2 cellular contexts compared by ENCODE assay signal in genomic region chr11:111230122-111230465, GRCh38.
TF ChIP-seq lines count a peak whose summit lies in the region.

No MANE protein-coding gene starts in this region.

TF ChIP-seq in GM23338, 12 proteins besides CTCF, POLR2A, EP300 and RAD21 (continued from another document):
- TF ChIP-seq, protein P1, sequence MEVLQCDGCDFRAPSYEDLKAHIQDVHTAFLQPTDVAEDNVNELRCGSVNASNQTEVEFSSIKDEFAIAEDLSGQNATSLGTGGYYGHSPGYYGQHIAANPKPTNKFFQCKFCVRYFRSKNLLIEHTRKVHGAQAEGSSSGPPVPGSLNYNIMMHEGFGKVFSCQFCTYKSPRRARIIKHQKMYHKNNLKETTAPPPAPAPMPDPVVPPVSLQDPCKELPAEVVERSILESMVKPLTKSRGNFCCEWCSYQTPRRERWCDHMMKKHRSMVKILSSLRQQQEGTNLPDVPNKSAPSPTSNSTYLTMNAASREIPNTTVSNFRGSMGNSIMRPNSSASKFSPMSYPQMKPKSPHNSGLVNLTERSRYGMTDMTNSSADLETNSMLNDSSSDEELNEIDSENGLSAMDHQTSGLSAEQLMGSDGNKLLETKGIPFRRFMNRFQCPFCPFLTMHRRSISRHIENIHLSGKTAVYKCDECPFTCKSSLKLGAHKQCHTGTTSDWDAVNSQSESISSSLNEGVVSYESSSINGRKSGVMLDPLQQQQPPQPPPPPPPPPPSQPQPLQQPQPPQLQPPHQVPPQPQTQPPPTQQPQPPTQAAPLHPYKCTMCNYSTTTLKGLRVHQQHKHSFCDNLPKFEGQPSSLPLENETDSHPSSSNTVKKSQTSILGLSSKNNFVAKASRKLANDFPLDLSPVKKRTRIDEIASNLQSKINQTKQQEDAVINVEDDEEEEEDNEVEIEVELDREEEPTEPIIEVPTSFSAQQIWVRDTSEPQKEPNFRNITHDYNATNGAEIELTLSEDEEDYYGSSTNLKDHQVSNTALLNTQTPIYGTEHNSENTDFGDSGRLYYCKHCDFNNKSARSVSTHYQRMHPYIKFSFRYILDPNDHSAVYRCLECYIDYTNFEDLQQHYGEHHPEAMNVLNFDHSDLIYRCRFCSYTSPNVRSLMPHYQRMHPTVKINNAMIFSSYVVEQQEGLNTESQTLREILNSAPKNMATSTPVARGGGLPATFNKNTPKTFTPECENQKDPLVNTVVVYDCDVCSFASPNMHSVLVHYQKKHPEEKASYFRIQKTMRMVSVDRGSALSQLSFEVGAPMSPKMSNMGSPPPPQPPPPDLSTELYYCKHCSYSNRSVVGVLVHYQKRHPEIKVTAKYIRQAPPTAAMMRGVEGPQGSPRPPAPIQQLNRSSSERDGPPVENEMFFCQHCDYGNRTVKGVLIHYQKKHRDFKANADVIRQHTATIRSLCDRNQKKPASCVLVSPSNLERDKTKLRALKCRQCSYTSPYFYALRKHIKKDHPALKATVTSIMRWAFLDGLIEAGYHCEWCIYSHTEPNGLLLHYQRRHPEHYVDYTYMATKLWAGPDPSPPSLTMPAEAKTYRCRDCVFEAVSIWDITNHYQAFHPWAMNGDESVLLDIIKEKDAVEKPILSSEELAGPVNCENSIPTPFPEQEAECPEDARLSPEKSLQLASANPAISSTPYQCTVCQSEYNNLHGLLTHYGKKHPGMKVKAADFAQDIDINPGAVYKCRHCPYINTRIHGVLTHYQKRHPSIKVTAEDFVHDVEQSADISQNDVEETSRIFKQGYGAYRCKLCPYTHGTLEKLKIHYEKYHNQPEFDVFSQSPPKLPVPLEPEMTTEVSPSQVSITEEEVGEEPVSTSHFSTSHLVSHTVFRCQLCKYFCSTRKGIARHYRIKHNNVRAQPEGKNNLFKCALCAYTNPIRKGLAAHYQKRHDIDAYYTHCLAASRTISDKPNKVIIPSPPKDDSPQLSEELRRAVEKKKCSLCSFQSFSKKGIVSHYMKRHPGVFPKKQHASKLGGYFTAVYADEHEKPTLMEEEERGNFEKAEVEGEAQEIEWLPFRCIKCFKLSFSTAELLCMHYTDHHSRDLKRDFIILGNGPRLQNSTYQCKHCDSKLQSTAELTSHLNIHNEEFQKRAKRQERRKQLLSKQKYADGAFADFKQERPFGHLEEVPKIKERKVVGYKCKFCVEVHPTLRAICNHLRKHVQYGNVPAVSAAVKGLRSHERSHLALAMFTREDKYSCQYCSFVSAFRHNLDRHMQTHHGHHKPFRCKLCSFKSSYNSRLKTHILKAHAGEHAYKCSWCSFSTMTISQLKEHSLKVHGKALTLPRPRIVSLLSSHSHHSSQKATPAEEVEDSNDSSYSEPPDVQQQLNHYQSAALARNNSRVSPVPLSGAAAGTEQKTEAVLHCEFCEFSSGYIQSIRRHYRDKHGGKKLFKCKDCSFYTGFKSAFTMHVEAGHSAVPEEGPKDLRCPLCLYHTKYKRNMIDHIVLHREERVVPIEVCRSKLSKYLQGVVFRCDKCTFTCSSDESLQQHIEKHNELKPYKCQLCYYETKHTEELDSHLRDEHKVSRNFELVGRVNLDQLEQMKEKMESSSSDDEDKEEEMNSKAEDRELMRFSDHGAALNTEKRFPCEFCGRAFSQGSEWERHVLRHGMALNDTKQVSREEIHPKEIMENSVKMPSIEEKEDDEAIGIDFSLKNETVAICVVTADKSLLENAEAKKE (CRISPR knock-in tag; IDR thresholded peaks at IDR 0.05): no peak
- TF ChIP-seq EZH2 (IDR thresholded peaks at IDR 0.05; ENCODE audit: low read depth, unreplicated experiment) (no peak), ETS1 (IDR thresholded peaks at IDR 0.05) (no peak), REST (IDR thresholded peaks at IDR 0.05; ENCODE audit: unreplicated experiment) (no peak), CREB1 (CRISPR knock-in tag; IDR thresholded peaks at IDR 0.05; ENCODE audit: low read depth) (no peak), ZNF331 (CRISPR knock-in tag; IDR thresholded peaks at IDR 0.05; ENCODE audit: low read depth) (no peak), ZNF114 (CRISPR knock-in tag; IDR thresholded peaks at IDR 0.05) (no peak), POLR2AphosphoS5 (IDR thresholded peaks at IDR 0.05; ENCODE audit: low read depth) (no peak)

TF ChIP-seq in SK-N-SH, 30 proteins besides CTCF, POLR2A, EP300 and RAD21 (continued from another document):
- TF ChIP-seq RXRA (IDR thresholded peaks at IDR 0.05; ENCODE audit: borderline replicate concordance, low read depth) (no peak), RCOR1 (IDR thresholded peaks at IDR 0.05; ENCODE audit: low read length) (no peak)
TF ChIP-seq in SK-N-SH: peak in this region for 0.
